In the genomic region with DNA sequence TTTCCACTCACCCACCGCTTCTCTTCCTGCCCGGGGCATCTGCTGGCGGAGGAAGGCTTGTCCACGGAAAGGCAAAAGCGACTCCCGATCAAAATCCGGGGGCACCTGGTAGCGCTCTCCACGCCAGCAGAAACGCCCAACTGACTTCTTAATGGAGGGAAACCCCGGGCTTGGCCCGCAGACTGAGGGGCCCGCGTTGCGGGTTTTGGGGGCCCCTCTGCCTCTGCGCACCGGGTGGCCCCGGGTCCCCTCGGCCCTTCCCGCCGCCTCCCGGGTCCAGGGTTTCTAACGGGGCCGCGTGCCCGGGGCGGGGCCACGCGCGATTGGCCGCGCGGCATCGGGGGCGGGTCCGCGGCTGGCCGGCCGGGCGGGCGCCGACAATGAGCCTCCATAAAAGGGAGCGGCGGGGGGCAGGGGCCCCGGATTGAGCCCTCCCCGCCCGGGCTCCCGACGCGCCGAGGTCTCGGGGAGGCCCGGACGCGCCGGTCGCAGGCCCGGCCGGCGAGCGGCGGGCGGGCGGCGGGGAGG, we compare ENCODE assay signal across 8 cellular contexts.
A peak's percentile ranks its signal among the peaks of the same experiment; 100 is the strongest.
DNase-seq lines count a peak whose midpoint lies in the region; ATAC-seq and TF ChIP-seq lines count a peak whose summit lies in the region.

A gene with protein sequence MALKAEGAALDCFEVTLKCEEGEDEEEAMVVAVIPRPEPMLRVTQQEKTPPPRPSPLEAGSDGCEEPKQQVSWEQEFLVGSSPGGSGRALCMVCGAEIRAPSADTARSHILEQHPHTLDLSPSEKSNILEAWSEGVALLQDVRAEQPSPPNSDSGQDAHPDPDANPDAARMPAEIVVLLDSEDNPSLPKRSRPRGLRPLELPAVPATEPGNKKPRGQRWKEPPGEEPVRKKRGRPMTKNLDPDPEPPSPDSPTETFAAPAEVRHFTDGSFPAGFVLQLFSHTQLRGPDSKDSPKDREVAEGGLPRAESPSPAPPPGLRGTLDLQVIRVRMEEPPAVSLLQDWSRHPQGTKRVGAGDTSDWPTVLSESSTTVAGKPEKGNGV (plus strand): TSS at position 422 of the 528 bp plus-strand sequence. CDS start 231 bp downstream, outside the sequence.

- no peaks in the 10 kb centered on the region for H3K9me3 ChIP-seq in OCI-LY1 (ENCODE audit: low read length)

- no peaks in the 10 kb centered on the region for H3K9me2 ChIP-seq in OCI-LY1 (ENCODE audit: low read depth, low read length)

- no peak within 1 kb of the TSS for H2AFZ ChIP-seq in OCI-LY1 (ENCODE audit: low read length)

- H3K27me3 ChIP-seq in OCI-LY1 (ENCODE audit: insufficient read depth, low read length), result no peaks in the 10 kb centered on the region

- H3K9ac ChIP-seq in OCI-LY1 (ENCODE audit: low read length), result peak within 1 kb of the TSS; percentile 99

- peaks cover 23% of the 10 kb centered on the region for H3K79me2 ChIP-seq in OCI-LY1 (ENCODE audit: insufficient read depth, low read length)

- H3K36me3 ChIP-seq in OCI-LY1 (ENCODE audit: insufficient read depth, low read length), result peaks cover 33% of the 10 kb centered on the region

- ATAC-seq in GM19468 (IDR thresholded peaks at IDR 0.05; ENCODE audit: extremely low read depth, unreplicated experiment), result peak; percentile 45

- peak within 1 kb of the TSS; percentile 92 for H3K4me2 ChIP-seq in OCI-LY1 (ENCODE audit: low read length)

- peak; percentile 89 for DNase-seq in COLO668 (lab: John Stamatoyannopoulos, UW; ENCODE audit: unreplicated experiment)
- peak; percentile 19 for DNase-seq in HS-5 (ENCODE audit: low read depth)
- DNase-seq in activated T-cell treated with anti-CD3 and anti-CD28 coated beads for 24 hours (ENCODE audit: low read depth), result peak; percentile 62
- DNase-seq in epithelial cell of esophagus (ENCODE audit: low read depth), result peak; percentile 72
- DNase-seq in middle frontal gyrus (ENCODE audit: extremely low spot score, low spot score), result peak; percentile 66
- DNase-seq in stimulated activated CD8-positive, alpha-beta memory T cell treated with anti-CD3 and anti-CD28 coated beads, Interleukin-2, amount 100 ng/mL, for 1 hour (ENCODE audit: low read depth in 2 of 2), result peak; percentile 37 to 53

- H3K27ac ChIP-seq in OCI-LY1 (ENCODE audit: low read depth, low read length, poor library complexity, severe bottlenecking), result peak within 1 kb of the TSS; percentile 69

- no peaks in the 10 kb centered on the region for H4K20me1 ChIP-seq in OCI-LY1 (ENCODE audit: insufficient read depth, low read length)

- H3F3A ChIP-seq in OCI-LY1 (ENCODE audit: insufficient read depth, low read length), result no peaks in the 10 kb centered on the region

- no peak for TF ChIP-seq CTCF in OCI-LY1 (IDR thresholded peaks at IDR 0.05; ENCODE audit: low read length)
- TF ChIP-seq CTCF in epithelial cell of esophagus (IDR thresholded peaks at IDR 0.05; ENCODE audit: insufficient read depth, low read depth, low read length, missing control alignments), result no peak

- H3K4me1 ChIP-seq in OCI-LY1 (ENCODE audit: insufficient read depth, low read length, severe bottlenecking), result peaks cover 18% of the 10 kb centered on the region

- H3K4me3 ChIP-seq in OCI-LY1 (ENCODE audit: low read depth, low read length, poor library complexity, severe bottlenecking) (peak within 1 kb of the TSS; percentile 99), epithelial cell of esophagus (ENCODE audit: low read length) (peak within 1 kb of the TSS; percentile 77)

Comparison
In these comparisons a context has a peak if more than half of its experiments do, and no peak if none do; other contexts are left out.
1. Peak in every context shown above with its lines: DNase-seq, ATAC-seq, H3K4me3 ChIP-seq and H3K27ac ChIP-seq.
2. DNase-seq: peak in every context shown above with its lines; median percentile 89 in COLO668; 72 in epithelial cell of esophagus; 66 in middle frontal gyrus; 62 in activated T-cell treated with anti-CD3 and anti-CD28 coated beads for 24 hours; 45 in stimulated activated CD8-positive, alpha-beta memory T cell treated with anti-CD3 and anti-CD28 coated beads, Interleukin-2, amount 100 ng/mL, for 1 hour; 19 in HS-5.